15 cellular contexts compared by ENCODE assay signal in genomic region chr7:47591655-47592572, GRCh38. TPM values are rescaled to one million over a fixed set of nuclear protein-coding genes. Genes with fewer than 3 reads are reported as not detected.
DNase-seq lines count a peak whose midpoint lies in the region; ATAC-seq lines count a peak whose summit lies in the region.
"Had no signal": no experiment of that assay in that cellular context is flagged by ENCODE, and none has a peak within 500 bp of the region (broad histone marks: within the 10 kb centered on the region; RNA-seq: fewer than 3 reads in every experiment).

No MANE protein-coding gene starts in this region.

- H3K4me2 ChIP-seq in GM23248 (ENCODE audit: unreplicated experiment), result no peak overlapping the region

- H3K36me3 ChIP-seq in GM23248 (ENCODE audit: low read depth) (no peaks in the 10 kb centered on the region), adipocyte (ENCODE audit: control insufficient read depth, insufficient read depth, low read length, severe bottlenecking) (no peaks in the 10 kb centered on the region), iPS-20b (ENCODE audit: insufficient read depth, low read depth, low read length) (no peaks in the 10 kb centered on the region)

- H3K4me1 ChIP-seq in GM23248 (ENCODE audit: insufficient read depth) (peaks cover 15% of the 10 kb centered on the region), adipocyte (ENCODE audit: control insufficient read depth, insufficient read depth, low read length) (peaks cover 11% of the 10 kb centered on the region), iPS-20b (ENCODE audit: insufficient read depth, low read length) (peaks cover 11% of the 10 kb centered on the region)

- peak; percentile 55 for ATAC-seq in sciatic nerve
- ATAC-seq: K562; left ventricle myocardium superior; stimulated activated naive CD8-positive, alpha-beta T cell treated with anti-CD3 and anti-CD28 coated beads, Interleukin-15, Interleukin-2, amounts not matched to agents 100 U/mL and 50 U/mL, for 24 hours; T-helper 17 cell had no signal

- H3K4me3 ChIP-seq in GM23248 (no peak overlapping the region), adipocyte (ENCODE audit: low read length) (no peak overlapping the region), iPS-20b (ENCODE audit: low read length) (no peak overlapping the region)
- H3K4me3 ChIP-seq: K562 had no signal

- intact Hi-C loops in sciatic nerve (cut with DNase I), result no loop called here

- 41% methylated on average over 17 of the region's 17 CpGs for WGBS in GM23248 (ENCODE audit: low coverage in 1 of 2, low lambda C conversion rate in 2 of 2, missing lambda C conversion rate in 2 of 2), 2 experiments

- H3K79me2 ChIP-seq in GM23248 (ENCODE audit: insufficient read depth), result no peaks in the 10 kb centered on the region

- DNase-seq in GM23248, result peak; percentile 69
- peak; percentile 82 for DNase-seq in adipocyte (ENCODE audit: low read depth)
- no peak for DNase-seq in sciatic nerve (ENCODE audit: low spot score)
- no peak for DNase-seq in GOT3 (lab: John Stamatoyannopoulos, UW)
- no peak for DNase-seq in DMS114 treated with DMSO at 0.1 percent for 48 hours (lab: John Stamatoyannopoulos, UW; ENCODE audit: unreplicated experiment)
- DNase-seq in RKO (ENCODE audit: low spot score), result no peak
- DNase-seq in NCI-H69 (lab: John Stamatoyannopoulos, UW), result no peak
- DNase-seq: CD4-positive, alpha-beta T cell; left ventricle myocardium superior; NCI-H2081 treated with DMSO at 0.1 percent for 48 hours; stimulated activated CD4-positive, alpha-beta T cell treated with anti-CD3 and anti-CD28 coated beads, Interleukin-4, amount 100 ng/mL, for 24 hours; stimulated activated naive CD8-positive, alpha-beta T cell treated with anti-CD3 and anti-CD28 coated beads, Interleukin-15, Interleukin-2, amounts not matched to agents 100 U/mL and 50 U/mL, for 24 hours; T-helper 17 cell had no signal

- H3K9me3 ChIP-seq in GM23248 (ENCODE audit: low read depth), result no peaks in the 10 kb centered on the region
- peaks cover 5% of the 10 kb centered on the region for H3K9me3 ChIP-seq in adipocyte (ENCODE audit: control insufficient read depth, low read length)
- H3K9me3 ChIP-seq in iPS-20b (ENCODE audit: insufficient read depth, low read depth, low read length), result peaks cover 5% of the 10 kb centered on the region; the same call in 1 of the 2 replicates

- peak overlapping the region; percentile 20 for H2AFZ ChIP-seq in GM23248

- H3K9me2 ChIP-seq in GM23248 (ENCODE audit: insufficient read depth), result no peaks in the 10 kb centered on the region

- in situ Hi-C loops in GM23248 (cut with MboI), result no loop called here

- H3K27ac ChIP-seq in GM23248 (no peak overlapping the region), iPS-20b (ENCODE audit: low read length) (no peak overlapping the region)

- H3F3A ChIP-seq in GM23248 (ENCODE audit: insufficient read depth), result peaks cover 6% of the 10 kb centered on the region; the same call in 1 of the 2 replicates

- no peaks in the 10 kb centered on the region for H4K20me1 ChIP-seq in GM23248 (ENCODE audit: insufficient read depth)

- H3K27me3 ChIP-seq in GM23248 (replicated peaks; ENCODE audit: insufficient read depth) (no peaks in the 10 kb centered on the region), adipocyte (replicated peaks; ENCODE audit: control insufficient read depth, insufficient read depth, low read length) (no peaks in the 10 kb centered on the region), iPS-20b (ENCODE audit: insufficient read depth, low read length) (no peaks in the 10 kb centered on the region)

- H3K9ac ChIP-seq in GM23248, result no peak overlapping the region
- peak overlapping the region; percentile 41 for H3K9ac ChIP-seq in adipocyte (ENCODE audit: low read length)
- 0 out of 2 replicates have a peak overlapping the region, but pooled peaks have one; percentile 2 for H3K9ac ChIP-seq in iPS-20b (ENCODE audit: low read depth, low read length)

RNA-seq across cellular contexts. Expression of gene TNS3, which starts 10.0 kb away (rescaled TPM):
- 47.0 and 48.1 TPM in 2 replicates for total RNA-seq in GM23248 (2014; rRNA removed; shearing (Covaris generic))
- 17.2 and 18.6 TPM in 2 replicates for polyA plus RNA-seq in GM23248 (2016; fragmentation: Nextera tagmentation; extraction: Ambion mirVana)
- 230 TPM for total RNA-seq in sciatic nerve
- polyA plus RNA-seq: K562 had no signal

Comparison
In these comparisons a context has a peak if more than half of its experiments do, and no peak if none do; other contexts are left out.
1. DNase-seq: peak in GM23248 (single experiment) and adipocyte (single experiment); none in sciatic nerve (single experiment), GOT3 (single experiment), DMS114 treated with DMSO at 0.1 percent for 48 hours (single experiment), RKO (single experiment) and NCI-H69 (single experiment).